1 cellular context compared by ENCODE assay signal in the genomic region with DNA sequence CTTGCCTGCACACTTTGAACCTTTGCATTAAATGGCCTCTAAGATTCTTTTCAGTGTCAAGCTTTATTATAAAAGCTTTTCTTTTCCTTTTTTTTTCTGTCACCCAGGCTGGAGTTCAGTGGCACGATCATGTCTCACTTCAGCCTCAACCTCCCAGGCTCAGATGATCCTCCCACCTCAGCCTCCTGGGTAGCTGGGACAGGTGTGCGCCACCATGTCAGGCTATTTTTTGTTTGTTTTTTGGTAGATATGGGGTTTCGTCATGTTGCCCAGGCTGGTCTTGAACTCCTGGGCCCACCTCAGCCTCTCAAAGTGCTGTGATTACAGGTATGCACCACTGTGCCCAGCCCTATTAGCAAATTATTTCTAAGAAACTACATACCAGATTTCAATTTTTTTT.
TF ChIP-seq lines count a peak whose summit lies in the region.

No MANE protein-coding gene starts in this region.

TF ChIP-seq in IMR-90, 13 proteins besides CTCF, POLR2A, EP300 and RAD21:
- no peak for TF ChIP-seq MAZ (IDR thresholded peaks at IDR 0.05; ENCODE audit: borderline replicate concordance, low read depth, low read length)
- TF ChIP-seq, protein P1, sequence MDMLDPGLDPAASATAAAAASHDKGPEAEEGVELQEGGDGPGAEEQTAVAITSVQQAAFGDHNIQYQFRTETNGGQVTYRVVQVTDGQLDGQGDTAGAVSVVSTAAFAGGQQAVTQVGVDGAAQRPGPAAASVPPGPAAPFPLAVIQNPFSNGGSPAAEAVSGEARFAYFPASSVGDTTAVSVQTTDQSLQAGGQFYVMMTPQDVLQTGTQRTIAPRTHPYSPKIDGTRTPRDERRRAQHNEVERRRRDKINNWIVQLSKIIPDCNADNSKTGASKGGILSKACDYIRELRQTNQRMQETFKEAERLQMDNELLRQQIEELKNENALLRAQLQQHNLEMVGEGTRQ (IDR thresholded peaks at IDR 0.05; ENCODE audit: low read depth, low read length): no peak
- TF ChIP-seq BHLHE40 (IDR thresholded peaks at IDR 0.05; ENCODE audit: low read depth, low read length): no peak
- no peak for TF ChIP-seq MXI1 (IDR thresholded peaks at IDR 0.05; ENCODE audit: borderline replicate concordance, low read depth, low read length)
- no peak for TF ChIP-seq SMC3 (IDR thresholded peaks at IDR 0.05; ENCODE audit: low read depth, low read length)
- TF ChIP-seq RFX5 (IDR thresholded peaks at IDR 0.05; ENCODE audit: low read depth, low read length): no peak
- TF ChIP-seq, protein P2, sequence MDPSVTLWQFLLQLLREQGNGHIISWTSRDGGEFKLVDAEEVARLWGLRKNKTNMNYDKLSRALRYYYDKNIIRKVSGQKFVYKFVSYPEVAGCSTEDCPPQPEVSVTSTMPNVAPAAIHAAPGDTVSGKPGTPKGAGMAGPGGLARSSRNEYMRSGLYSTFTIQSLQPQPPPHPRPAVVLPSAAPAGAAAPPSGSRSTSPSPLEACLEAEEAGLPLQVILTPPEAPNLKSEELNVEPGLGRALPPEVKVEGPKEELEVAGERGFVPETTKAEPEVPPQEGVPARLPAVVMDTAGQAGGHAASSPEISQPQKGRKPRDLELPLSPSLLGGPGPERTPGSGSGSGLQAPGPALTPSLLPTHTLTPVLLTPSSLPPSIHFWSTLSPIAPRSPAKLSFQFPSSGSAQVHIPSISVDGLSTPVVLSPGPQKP (IDR thresholded peaks at IDR 0.05; ENCODE audit: borderline replicate concordance, low read depth, low read length): no peak
- TF ChIP-seq CHD1 (IDR thresholded peaks at IDR 0.05; ENCODE audit: low read depth, low read length): no peak
